In genomic region chr9:95107976-95108375, GRCh38 we compare ENCODE assay signal across 19 cellular contexts.
DNase-seq lines count a peak whose midpoint lies in the region; ATAC-seq and TF ChIP-seq lines count a peak whose summit lies in the region.
"Had no signal": no experiment of that assay in that cellular context is flagged by ENCODE, and none has a peak within 500 bp of the region (broad histone marks: within the 10 kb centered on the region; RNA-seq: fewer than 3 reads in every experiment).

No MANE protein-coding gene starts in this region.

- H3K36me3 ChIP-seq in mucosa of descending colon (ENCODE audit: low read depth) (peaks cover 5% of the 10 kb centered on the region), suprapubic skin (peaks cover 57% of the 10 kb centered on the region)

- 83% methylated on average over 14 of the region's 14 CpGs for WGBS in suprapubic skin

- peak overlapping the region; percentile 38 for H3K27ac ChIP-seq in RWPE1
- peak overlapping the region in 56 of 59 donors; percentile 8 to 97 (median 70) for H3K27ac ChIP-seq in dorsolateral prefrontal cortex
- peak overlapping the region; percentile 51 for H3K27ac ChIP-seq in suprapubic skin
- H3K27ac ChIP-seq: PC-9 had no signal

- TF ChIP-seq CTCF in RWPE1 (conservative IDR thresholded peaks at IDR 0.05; ENCODE audit: low read depth) (no peak), dorsolateral prefrontal cortex (IDR thresholded peaks at IDR 0.05 in 54 of 56, conservative IDR thresholded peaks at IDR 0.05 in 2 of 56; ENCODE audit: low read depth in 1 of 56, partially characterized antibody in 56 of 56) (peak in 8 of 56 donors; percentile 8 to 38 (median 19)), mucosa of descending colon (IDR thresholded peaks at IDR 0.05) (no peak), suprapubic skin (IDR thresholded peaks at IDR 0.05) (no peak)

- intact Hi-C loops in dorsolateral prefrontal cortex (cut with DNase I): no loop called here
- intact Hi-C loops in mucosa of descending colon (cut with DNase I, micrococcal nuclease): no loop called here

- no peaks in the 10 kb centered on the region for H3K9me3 ChIP-seq in mucosa of descending colon
- H3K9me3 ChIP-seq in suprapubic skin: no peaks in the 10 kb centered on the region

- H3K27me3 ChIP-seq in dorsolateral prefrontal cortex (no peaks in the 10 kb centered on the region), suprapubic skin (no peaks in the 10 kb centered on the region)

- DNase-seq in RWPE1 (ENCODE audit: low spot score) (no peak), dorsolateral prefrontal cortex (no peak), mucosa of descending colon (no peak), suprapubic skin (ENCODE audit: low spot score in 2 of 2) (peak; percentile 40 to 54), NCI-H2029 (lab: John Stamatoyannopoulos, UW) (no peak), NOMO-1 treated with DMSO at 0.1 percent for 48 hours (lab: John Stamatoyannopoulos, UW; ENCODE audit: unreplicated experiment) (no peak)
- DNase-seq: activated CD4-positive, alpha-beta T cell treated with anti-CD3 and anti-CD28 coated beads, Interleukin-2, amount 50 U/mL, for 48 hours; activated naive CD4-positive, alpha-beta T cell treated with anti-CD3 and anti-CD28 coated beads, Interleukin-2, amount 50 U/mL, for 16 hours; activated T-cell treated with anti-CD3 and anti-CD28 coated beads, Interleukin-2, amount 50 U/mL, for 1 hour; CD4-positive, alpha-beta memory T cell; hippocampal formation; NCI-H1105; NCI-H2171; NCI-H748 treated with DMSO at 0.1 percent for 48 hours; PC-9; small intestine; SW 1271 had no signal

- TF ChIP-seq POLR2A in suprapubic skin (IDR thresholded peaks at IDR 0.05): no peak

- TF ChIP-seq EP300 in suprapubic skin (IDR thresholded peaks at IDR 0.05): no peak

- peak; percentile 59 for ATAC-seq in mucosa of descending colon
- ATAC-seq in HG02759 (IDR thresholded peaks at IDR 0.05; ENCODE audit: unreplicated experiment): no peak
- ATAC-seq in HG03175 (IDR thresholded peaks at IDR 0.05; ENCODE audit: unreplicated experiment): no peak

- no peaks in the 10 kb centered on the region for H3K4me1 ChIP-seq in mucosa of descending colon (ENCODE audit: low read depth)
- H3K4me1 ChIP-seq in suprapubic skin: peaks cover 36% of the 10 kb centered on the region

- H3K4me3 ChIP-seq in dorsolateral prefrontal cortex (peak overlapping the region in 1 of 59 donors; percentile 16), mucosa of descending colon (no peak overlapping the region), suprapubic skin (no peak overlapping the region)
- H3K4me3 ChIP-seq: PC-9 had no signal

- CTCF ChIA-PET in RWPE1 (lab: Yijun Ruan, JAX): interaction anchor here (1.6 kb wide), 1 partner anchor 20 kb away, joined by 5 read pairs; no protein-coding TSS in a partner anchor

- POLR2A ChIA-PET in RWPE1 (lab: Yijun Ruan, JAX; ENCODE audit: low non-redundant PET): no interaction called here

Comparison
In these comparisons a context has a peak if more than half of its experiments do, and no peak if none do; other contexts are left out.
1. DNase-seq: peak in suprapubic skin (2 of 2); none in RWPE1 (single experiment), dorsolateral prefrontal cortex (0 of 10), mucosa of descending colon (0 of 3), NCI-H2029 (single experiment) and NOMO-1 treated with DMSO at 0.1 percent for 48 hours (single experiment).
2. Peak in every context shown above with its lines, with median percentiles within 50 percentile points of each other: H3K27ac ChIP-seq.